ENCODE assay signal across 29 cellular contexts in the genomic region with DNA sequence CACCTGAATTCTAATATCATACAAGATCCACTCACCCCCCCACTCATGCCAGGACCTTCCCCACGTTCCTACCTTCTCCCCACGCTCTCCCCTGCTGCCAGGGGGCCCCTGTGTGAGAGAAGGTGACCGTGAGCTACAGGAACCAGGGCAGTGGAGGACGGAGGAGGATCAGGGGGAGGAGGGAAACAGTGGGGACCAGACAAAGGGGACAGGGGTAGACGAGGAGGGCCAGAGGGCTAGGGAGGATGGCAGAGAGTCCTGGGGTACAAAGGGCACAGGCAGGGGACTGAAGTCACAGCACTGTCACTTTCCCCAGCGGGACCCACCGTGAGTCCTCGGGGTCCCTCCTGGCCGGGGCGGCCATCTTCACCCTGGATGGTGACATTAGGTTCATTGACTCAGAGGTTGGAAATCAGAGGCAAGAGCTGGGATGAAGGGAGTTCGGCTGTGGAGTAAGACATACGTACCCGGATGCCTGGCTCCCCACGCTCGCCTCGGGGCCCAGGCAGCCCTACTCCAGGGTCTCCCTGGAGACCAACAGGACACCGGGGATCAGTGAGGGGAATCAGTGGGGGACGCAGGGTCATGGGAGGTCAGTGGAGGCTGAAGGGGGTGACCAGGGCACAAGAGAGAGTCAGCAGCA. TPM values are rescaled to one million over a fixed set of nuclear protein-coding genes. Genes with fewer than 3 reads are reported as not detected.
"Had no signal": no experiment of that assay in that cellular context is flagged by ENCODE, and none has a peak within 500 bp of the region (broad histone marks: within the 10 kb centered on the region; RNA-seq: fewer than 3 reads in every experiment).

No MANE protein-coding gene starts in this region.

- H3K4me3 ChIP-seq: adrenal gland, MG63, SK-N-MC had no signal

- H3K36me3 Mint-ChIP-seq: activated CD8-positive, alpha-beta memory T cell treated with anti-CD3 and anti-CD28 coated beads, Interleukin-2, amount 10 ng/mL, durations not matched to agents 7 days and 5 days; activated naive CD8-positive, alpha-beta T cell; T-cell had no signal

- ATAC-seq: activated CD8-positive, alpha-beta memory T cell treated with anti-CD3 and anti-CD28 coated beads, Interleukin-2, amount 10 ng/mL, durations not matched to agents 7 days and 5 days; Right ventricle myocardium inferior; T-cell had no signal

- H3K9me3 ChIP-seq: adrenal gland, MG63 had no signal

- H3K27ac ChIP-seq: adrenal gland, SK-N-MC had no signal

- H3K27me3 ChIP-seq: adrenal gland, MG63 had no signal

- H3K4me1 ChIP-seq: adrenal gland had no signal

- H3K36me3 ChIP-seq: adrenal gland, MG63 had no signal

- H3K9me3 Mint-ChIP-seq: activated B cell treated with CpG ODN at 0.5 μM for 24 hours; activated CD4-positive, alpha-beta T cell treated with anti-CD3 and anti-CD28 coated beads, Interleukin-2, amount 10 ng/mL, durations not matched to agents 24 days and 14 days; activated naive CD4-positive, alpha-beta T cell treated with anti-CD3 and anti-CD28 coated beads for 36 hours; activated T-cell treated with anti-CD3 and anti-CD28 coated beads, Interleukin-2, amount 50 U/mL, for 24 hours; activated T-helper 1 cell treated with anti-CD3 and anti-CD28 coated beads, Interleukin-12 subunit alpha, Interleukin-12 subunit beta, Interleukin-2, Interleukin-4 antibody, amounts not matched to agents 30 ng/mL and 10 ng/mL and 1 ng/mL, durations not matched to agents 14 hours and 24 hours and 36 hours; T-cell had no signal

- DNase-seq: activated B cell treated with CpG ODN at 0.5 μM for 24 hours; activated CD4-positive, alpha-beta T cell treated with anti-CD3 and anti-CD28 coated beads for 1 hour; activated CD4-positive, alpha-beta T cell treated with anti-CD3 and anti-CD28 coated beads, Interleukin-2, amount 10 ng/mL, durations not matched to agents 24 days and 14 days; activated CD4-positive, alpha-beta T cell treated with anti-CD3 and anti-CD28 coated beads, Interleukin-2, amount 50 U/mL, for 48 hours; activated CD8-positive, alpha-beta memory T cell treated with anti-CD3 and anti-CD28 coated beads, Interleukin-2, amount 10 ng/mL, durations not matched to agents 7 days and 5 days; activated effector memory CD4-positive, alpha-beta T cell treated with anti-CD3 and anti-CD28 coated beads, Interleukin-2, amount 50 U/mL, for 16 hours; activated naive CD4-positive, alpha-beta T cell treated with anti-CD3 and anti-CD28 coated beads for 36 hours; activated T-cell treated with anti-CD3 and anti-CD28 coated beads, Interleukin-2, amount 50 U/mL, for 24 hours; adrenal gland; anterior cingulate cortex; MG63; MV-4-11; NCI-H1092 treated with DMSO at 0.1 percent for 48 hours; NCI-H1436; NCI-H1694 treated with DMSO at 0.1 percent for 48 hours; NCI-H2029 treated with DMSO at 0.1 percent for 48 hours; NCI-H345; NCI-H510A; NCI-H526 treated with DMSO at 0.1 percent for 48 hours; NCI-H82; T-cell; T-helper 2 cell; T1000 had no signal

- H3K4me1 Mint-ChIP-seq: activated B cell treated with CpG ODN at 0.5 μM for 24 hours, T-cell had no signal

- H3K27me3 Mint-ChIP-seq: activated B cell treated with CpG ODN at 0.5 μM for 24 hours; activated CD4-positive, alpha-beta T cell treated with anti-CD3 and anti-CD28 coated beads, Interleukin-2, amount 10 ng/mL, durations not matched to agents 24 days and 14 days; activated CD8-positive, alpha-beta memory T cell treated with anti-CD3 and anti-CD28 coated beads, Interleukin-2, amount 10 ng/mL, durations not matched to agents 7 days and 5 days; activated naive CD8-positive, alpha-beta T cell; activated T-cell treated with anti-CD3 and anti-CD28 coated beads, Interleukin-2, amount 50 U/mL, for 24 hours; T-cell had no signal

- H3K27ac Mint-ChIP-seq: activated B cell treated with CpG ODN at 0.5 μM for 24 hours; activated CD4-positive, alpha-beta T cell treated with anti-CD3 and anti-CD28 coated beads, Interleukin-2, amount 10 ng/mL, durations not matched to agents 24 days and 14 days; activated CD8-positive, alpha-beta memory T cell treated with anti-CD3 and anti-CD28 coated beads, Interleukin-2, amount 10 ng/mL, durations not matched to agents 7 days and 5 days; activated naive CD4-positive, alpha-beta T cell treated with anti-CD3 and anti-CD28 coated beads for 36 hours; activated naive CD8-positive, alpha-beta T cell; activated T-helper 1 cell treated with anti-CD3 and anti-CD28 coated beads, Interleukin-12 subunit alpha, Interleukin-12 subunit beta, Interleukin-2, Interleukin-4 antibody, amounts not matched to agents 30 ng/mL and 10 ng/mL and 1 ng/mL, durations not matched to agents 14 hours and 24 hours and 36 hours; T-cell had no signal

- H3K4me3 Mint-ChIP-seq: activated B cell treated with CpG ODN at 0.5 μM for 24 hours; activated CD4-positive, alpha-beta T cell treated with anti-CD3 and anti-CD28 coated beads, Interleukin-2, amount 10 ng/mL, durations not matched to agents 24 days and 14 days; activated CD8-positive, alpha-beta memory T cell treated with anti-CD3 and anti-CD28 coated beads, Interleukin-2, amount 10 ng/mL, durations not matched to agents 7 days and 5 days; activated naive CD4-positive, alpha-beta T cell treated with anti-CD3 and anti-CD28 coated beads for 36 hours; activated naive CD8-positive, alpha-beta T cell; activated T-cell treated with anti-CD3 and anti-CD28 coated beads, Interleukin-2, amount 50 U/mL, for 24 hours; activated T-helper 1 cell treated with anti-CD3 and anti-CD28 coated beads, Interleukin-12 subunit alpha, Interleukin-12 subunit beta, Interleukin-2, Interleukin-4 antibody, amounts not matched to agents 30 ng/mL and 10 ng/mL and 1 ng/mL, durations not matched to agents 14 hours and 24 hours and 36 hours; T-cell had no signal

RNA-seq across cellular contexts. Expression of a gene that starts 6.3 kb away (rescaled TPM):
- total RNA-seq: activated B cell treated with CpG ODN at 0.5 μM for 24 hours; activated CD4-positive, alpha-beta T cell treated with anti-CD3 and anti-CD28 coated beads, Interleukin-2, amount 10 ng/mL, durations not matched to agents 24 days and 14 days; activated CD8-positive, alpha-beta memory T cell treated with anti-CD3 and anti-CD28 coated beads, Interleukin-2, amount 10 ng/mL, durations not matched to agents 7 days and 5 days; activated naive CD4-positive, alpha-beta T cell treated with anti-CD3 and anti-CD28 coated beads for 36 hours; Right ventricle myocardium inferior had no signal

RNA-seq across cellular contexts. Expression of a gene that starts 51.6 kb away (rescaled TPM):
- total RNA-seq: activated B cell treated with CpG ODN at 0.5 μM for 24 hours; activated naive CD4-positive, alpha-beta T cell treated with anti-CD3 and anti-CD28 coated beads for 36 hours; activated T-helper 1 cell treated with anti-CD3 and anti-CD28 coated beads, Interleukin-12 subunit alpha, Interleukin-12 subunit beta, Interleukin-2, Interleukin-4 antibody, amounts not matched to agents 30 ng/mL and 10 ng/mL and 1 ng/mL, durations not matched to agents 14 hours and 24 hours and 36 hours; adrenal gland; cardiac septum; Right ventricle myocardium inferior; RPMI7951 had no signal
- polyA plus RNA-seq: adrenal gland had no signal
